In the genomic region with DNA sequence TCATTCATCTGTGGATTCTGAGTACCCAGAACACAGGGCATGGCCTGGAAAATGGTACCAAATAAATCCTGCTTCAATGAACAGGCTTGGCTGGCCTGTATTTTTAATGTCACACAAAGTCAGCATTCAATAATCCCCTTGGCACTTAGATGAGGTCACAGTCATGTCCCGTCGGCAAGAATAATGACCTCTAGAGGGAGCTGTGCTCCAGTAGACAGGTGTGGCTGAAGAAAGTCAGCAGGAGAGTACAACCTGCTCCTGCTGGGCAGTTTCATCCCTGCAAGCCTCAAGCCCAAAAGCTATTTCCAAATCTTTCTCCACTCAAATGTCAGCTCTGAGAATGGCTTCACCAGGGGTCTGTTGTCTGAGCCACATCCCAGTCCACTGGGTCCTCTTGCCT, we compare ENCODE assay signal across 9 cellular contexts.
DNase-seq lines count a peak whose midpoint lies in the region; ATAC-seq, FAIRE-seq and TF ChIP-seq lines count a peak whose summit lies in the region.
"Had no signal": no experiment of that assay in that cellular context is flagged by ENCODE, and none has a peak within 500 bp of the region (broad histone marks: within the 10 kb centered on the region; RNA-seq: fewer than 3 reads in every experiment).

No MANE protein-coding gene starts in this region.

- H3K4me3 ChIP-seq in mucosa of descending colon = no peak overlapping the region

- no peak overlapping the region for H3K27ac Mint-ChIP-seq in T-helper 2 cell treated with Interferon-gamma antibody and Interleukin-4, amounts not matched to agents 5 μg/mL and 100 μg/mL, for 36 hours
- H3K27ac Mint-ChIP-seq: dendritic cell treated with granulocyte-macrophage colony-stimulating factor and Interleukin-4, amounts not matched to agents 40 ng/mL and 50 ng/mL, for 4 days had no signal

- H3K36me3 Mint-ChIP-seq in T-helper 2 cell treated with Interferon-gamma antibody and Interleukin-4, amounts not matched to agents 5 μg/mL and 100 μg/mL, for 36 hours (ENCODE audit: low read depth) = no peaks in the 10 kb centered on the region

- no peaks in the 10 kb centered on the region for H3K27me3 Mint-ChIP-seq in T-helper 2 cell treated with Interferon-gamma antibody and Interleukin-4, amounts not matched to agents 5 μg/mL and 100 μg/mL, for 36 hours (ENCODE audit: low read depth)
- H3K27me3 Mint-ChIP-seq: dendritic cell treated with granulocyte-macrophage colony-stimulating factor and Interleukin-4, amounts not matched to agents 40 ng/mL and 50 ng/mL, for 4 days had no signal

- H3K9me3 Mint-ChIP-seq in T-helper 2 cell treated with Interferon-gamma antibody and Interleukin-4, amounts not matched to agents 5 μg/mL and 100 μg/mL, for 36 hours = no peaks in the 10 kb centered on the region

- intact Hi-C loops in mucosa of descending colon (cut with DNase I, micrococcal nuclease) = loop anchor here in 1 of 2 donors (5.0 kb wide), 1 partner anchor 431 kb away; no protein-coding TSS in a partner anchor

- no peaks in the 10 kb centered on the region for H3K9me3 ChIP-seq in mucosa of descending colon

- no peaks in the 10 kb centered on the region for H3K36me3 ChIP-seq in mucosa of descending colon (ENCODE audit: low read depth)

- DNase-seq in COLO668 (lab: John Stamatoyannopoulos, UW; ENCODE audit: unreplicated experiment) (peak; percentile 30), mucosa of descending colon (peak in 2 of 3 donors; percentile 21 to 60), urothelium cell line (ENCODE audit: low spot score) (no peak)
- DNase-seq in activated CD8-positive, alpha-beta memory T cell treated with anti-CD3 and anti-CD28 coated beads for 24 hours = no peak
- no peak for DNase-seq in T-helper 2 cell treated with Interferon-gamma antibody and Interleukin-4, amounts not matched to agents 5 μg/mL and 100 μg/mL, for 36 hours (ENCODE audit: low spot score)

- H3K4me3 Mint-ChIP-seq in T-helper 2 cell treated with Interferon-gamma antibody and Interleukin-4, amounts not matched to agents 5 μg/mL and 100 μg/mL, for 36 hours = no peak overlapping the region
- H3K4me3 Mint-ChIP-seq: dendritic cell treated with granulocyte-macrophage colony-stimulating factor and Interleukin-4, amounts not matched to agents 40 ng/mL and 50 ng/mL, for 4 days had no signal

- H3K4me1 ChIP-seq in mucosa of descending colon (ENCODE audit: low read depth) = no peaks in the 10 kb centered on the region

- no peak for FAIRE-seq in urothelium cell line (lab: Jason Lieb, UNC)

- ATAC-seq in GM18519 (IDR thresholded peaks at IDR 0.05; ENCODE audit: low FRiP score, unreplicated experiment) (peak; percentile 80), HG03175 (IDR thresholded peaks at IDR 0.05; ENCODE audit: unreplicated experiment) (peak; percentile 85), mucosa of descending colon (peak; percentile 68)

- TF ChIP-seq CTCF in VCaP (conservative IDR thresholded peaks at IDR 0.05) (peak; percentile 75), mucosa of descending colon (IDR thresholded peaks at IDR 0.05) (no peak)

- no peak overlapping the region for H3K27ac ChIP-seq in VCaP

- H3K4me1 Mint-ChIP-seq in T-helper 2 cell treated with Interferon-gamma antibody and Interleukin-4, amounts not matched to agents 5 μg/mL and 100 μg/mL, for 36 hours (ENCODE audit: low read depth) = no peaks in the 10 kb centered on the region

Comparison
In these comparisons a context has a peak if more than half of its experiments do, and no peak if none do; other contexts are left out.
1. DNase-seq: peak in COLO668 (single experiment) and mucosa of descending colon (2 of 3); none in urothelium cell line (single experiment), activated CD8-positive, alpha-beta memory T cell treated with anti-CD3 and anti-CD28 coated beads for 24 hours (single experiment) and T-helper 2 cell treated with Interferon-gamma antibody and Interleukin-4, amounts not matched to agents 5 μg/mL and 100 μg/mL, for 36 hours (single experiment).
2. Peak in every context shown above with its lines, with median percentiles within 50 percentile points of each other: ATAC-seq.